Comparison of ENCODE assay signal across 8 cellular contexts in the genomic region with DNA sequence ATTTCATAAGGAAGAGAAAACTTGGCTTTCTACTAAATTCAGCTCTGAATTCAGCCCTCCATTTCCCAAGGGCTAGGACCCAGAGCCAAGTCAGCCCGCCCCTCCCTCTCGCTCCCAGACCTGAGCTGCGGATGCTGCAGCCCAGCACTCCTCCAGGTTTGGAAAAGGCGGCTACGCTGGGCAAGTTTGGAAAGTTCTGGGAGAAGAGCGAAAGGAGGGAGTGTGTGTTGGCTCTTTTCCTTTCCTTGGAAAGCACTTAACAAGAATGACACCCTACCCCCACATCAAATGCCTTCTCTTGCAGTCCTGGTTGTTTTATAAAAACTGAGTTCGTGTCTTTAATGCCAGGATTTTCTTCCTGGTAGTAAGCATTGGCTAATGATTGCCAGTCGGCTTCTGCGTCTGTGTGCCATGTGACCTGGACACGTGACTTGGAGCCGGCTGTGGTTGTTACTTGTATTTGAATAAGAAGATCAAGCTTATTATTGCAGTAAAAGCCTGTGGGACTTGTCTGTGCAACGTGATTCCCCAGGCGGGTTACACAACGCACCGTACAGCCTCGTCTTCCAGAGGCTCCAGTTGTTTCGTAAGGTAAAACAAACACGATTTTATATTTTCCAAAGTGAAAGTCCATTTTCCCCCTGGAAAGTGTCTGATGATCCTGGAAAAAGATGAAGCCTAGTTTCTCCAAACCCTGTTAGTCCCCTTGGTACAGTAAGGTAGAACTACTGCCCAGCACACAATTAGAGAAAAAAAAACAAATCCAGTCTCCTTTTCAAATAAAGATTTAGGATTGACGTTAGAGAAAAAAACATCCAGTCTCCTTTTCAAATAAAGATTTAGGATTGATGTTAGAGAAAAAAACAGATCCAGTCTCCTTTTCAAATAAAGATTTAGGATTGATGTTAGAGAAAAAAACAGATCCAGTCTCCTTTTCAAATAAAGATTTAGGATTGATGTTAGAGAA. TPM values are rescaled to one million over a fixed set of nuclear protein-coding genes. Genes with fewer than 3 reads are reported as not detected.
A peak's percentile ranks its signal among the peaks of the same experiment; 100 is the strongest.
DNase-seq lines count a peak whose midpoint lies in the region; ATAC-seq and TF ChIP-seq lines count a peak whose summit lies in the region.

No MANE protein-coding gene starts in this region.

- in situ Hi-C loops in KBM-7 (cut with MboI; ENCODE audit: low pct_unique_long_range_greater_than_20kb, low sequenced_read_pairs), result no loop called here

- CTCF ChIA-PET in RWPE1 (lab: Yijun Ruan, JAX), result interaction anchor here (0.6 to 1.1 kb wide), 4 partner anchors 12 to 173 kb away, joined by 3 to 4 read pairs (median 4); no protein-coding TSS in a partner anchor

- peak; percentile 67 for ATAC-seq in GM21619 (IDR thresholded peaks at IDR 0.05; ENCODE audit: unreplicated experiment)
- peak; percentile 85 for ATAC-seq in foreskin keratinocyte

- POLR2A ChIA-PET in RWPE1 (lab: Yijun Ruan, JAX; ENCODE audit: low non-redundant PET), result interaction anchor here (0.6 kb wide), 1 partner anchor 263 kb away, joined by 3 read pairs; no protein-coding TSS in a partner anchor

- no peak overlapping the region for H3K9ac ChIP-seq in neural cell (ENCODE audit: low read length)

- TF ChIP-seq CTCF in RWPE1 (conservative IDR thresholded peaks at IDR 0.05; ENCODE audit: low read depth), result no peak
- TF ChIP-seq CTCF in foreskin keratinocyte (conservative IDR thresholded peaks at IDR 0.05), result no peak
- TF ChIP-seq CTCF in neural cell (IDR thresholded peaks at IDR 0.05; ENCODE audit: poor library complexity, severe bottlenecking), result no peak

- H3F3A ChIP-seq in neural cell (ENCODE audit: insufficient read depth, low read length, poor library complexity, severe bottlenecking), result no peaks in the 10 kb centered on the region

- H3K4me3 ChIP-seq in neural cell (ENCODE audit: low read length), result peak overlapping the region; percentile 43

- H3K4me1 ChIP-seq in foreskin keratinocyte, result peaks cover 4% of the 10 kb centered on the region

- no peak overlapping the region for H2AFZ ChIP-seq in neural cell (ENCODE audit: low read depth, low read length)

- no peaks in the 10 kb centered on the region for H3K9me3 ChIP-seq in neural cell (ENCODE audit: low read length)

- H4K20me1 ChIP-seq in neural cell (ENCODE audit: insufficient read depth), result no peaks in the 10 kb centered on the region

- no peaks in the 10 kb centered on the region for H3K36me3 ChIP-seq in neural cell (ENCODE audit: insufficient read depth, low read length)

- no peak for TF ChIP-seq EP300 in neural cell (conservative IDR thresholded peaks at IDR 0.05; ENCODE audit: poor library complexity, severe bottlenecking)

- H3K79me2 ChIP-seq in neural cell (replicated peaks; ENCODE audit: insufficient read depth, low read length), result no peaks in the 10 kb centered on the region

- no peak for TF ChIP-seq RAD21 in neural cell (conservative IDR thresholded peaks at IDR 0.05)

- DNase-seq in DMS 273 treated with DMSO at 0.1 percent for 48 hours (lab: John Stamatoyannopoulos, UW), result peak; percentile 1
- peak; percentile 75 for DNase-seq in KBM-7
- DNase-seq in RWPE1 (ENCODE audit: low spot score), result peak; percentile 67
- DNase-seq in activated naive CD4-positive, alpha-beta T cell (lab: John Stamatoyannopoulos, UW), result peak; percentile 7 to 54 (median 24)
- peak; percentile 84 to 86 for DNase-seq in foreskin keratinocyte
- peak; percentile 95 for DNase-seq in superior temporal gyrus (ENCODE audit: extremely low spot score)

- H3K27me3 ChIP-seq in foreskin keratinocyte (no peaks in the 10 kb centered on the region), neural cell (ENCODE audit: insufficient read depth, low read depth, low read length) (no peaks in the 10 kb centered on the region)

- H3K27ac ChIP-seq in RWPE1 (peak overlapping the region; percentile 98), foreskin keratinocyte (peak overlapping the region; percentile 70), neural cell (ENCODE audit: low read length) (no peak overlapping the region)

- H3K4me2 ChIP-seq in neural cell (ENCODE audit: low read length), result no peak overlapping the region

- no peaks in the 10 kb centered on the region for H3K9me2 ChIP-seq in neural cell (ENCODE audit: insufficient read depth, low read length)

TF ChIP-seq in neural cell, 6 proteins besides CTCF, POLR2A, EP300 and RAD21:
- TF ChIP-seq SMC3 (conservative IDR thresholded peaks at IDR 0.05; ENCODE audit: poor library complexity) (no peak), EZH2 (IDR thresholded peaks at IDR 0.05; ENCODE audit: borderline replicate concordance, insufficient read depth, low read length, poor library complexity, severe bottlenecking) (no peak), REST (IDR thresholded peaks at IDR 0.05; ENCODE audit: borderline replicate concordance) (no peak), POLR2AphosphoS5 (IDR thresholded peaks at IDR 0.05) (no peak), MXI1 (conservative IDR thresholded peaks at IDR 0.05; ENCODE audit: poor library complexity, severe bottlenecking) (no peak), TAF1 (IDR thresholded peaks at IDR 0.05; ENCODE audit: low read depth) (no peak)
TF ChIP-seq in neural cell: peak in this region for 0.

RNA-seq across cellular contexts. Expression of gene UBE2L5, which starts 26.8 kb away (rescaled TPM):
- total RNA-seq in foreskin keratinocyte, result not detected in 2 replicates
- polyA plus RNA-seq in foreskin keratinocyte (not detected in 2 replicates), neural cell (not detected in 2 replicates)
- polyA minus RNA-seq in neural cell, result not detected in 2 replicates

Comparison
In these comparisons a context has a peak if more than half of its experiments do, and no peak if none do; other contexts are left out.
1. DNase-seq: peak in every context shown above with its lines; median percentile 95 in superior temporal gyrus; 85 in foreskin keratinocyte; 75 in KBM-7; 67 in RWPE1; 24 in activated naive CD4-positive, alpha-beta T cell; 1 in DMS 273 treated with DMSO at 0.1 percent for 48 hours.